13 cellular contexts compared by ENCODE assay signal in the genomic region with DNA sequence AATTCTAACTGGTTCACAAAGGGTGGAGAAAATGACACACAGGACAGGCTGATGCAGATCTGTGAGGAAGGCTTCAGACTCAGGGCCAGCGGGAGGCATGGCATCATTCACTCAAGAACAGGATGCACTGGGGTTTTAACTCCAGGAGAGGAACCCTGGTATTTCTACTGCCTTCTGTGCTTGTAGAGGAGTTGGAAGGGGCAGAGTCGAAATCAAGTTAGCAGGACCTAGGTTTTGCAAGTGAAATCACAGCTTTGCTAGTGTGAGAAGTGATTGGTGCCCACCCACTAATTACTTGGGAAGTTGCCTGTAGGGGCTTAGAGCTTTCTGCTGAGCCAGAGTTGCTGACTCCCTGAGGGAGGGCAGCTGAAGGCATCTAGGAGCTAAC.
DNase-seq lines count a peak whose midpoint lies in the region; ATAC-seq and TF ChIP-seq lines count a peak whose summit lies in the region.
"Had no signal": no experiment of that assay in that cellular context is flagged by ENCODE, and none has a peak within 500 bp of the region (broad histone marks: within the 10 kb centered on the region; RNA-seq: fewer than 3 reads in every experiment).

No MANE protein-coding gene starts in this region.

- no peak for TF ChIP-seq RAD21 in HCT116 (IDR thresholded peaks at IDR 0.05; ENCODE audit: low read depth)

- peaks cover 16% of the 10 kb centered on the region for H3K4me1 Mint-ChIP-seq in WTC11

- H3K9ac ChIP-seq in DND-41 (ENCODE audit: low read depth, low read length) (no peak overlapping the region), HCT116 (ENCODE audit: low read length) (no peak overlapping the region)

- H3K4me3 Mint-ChIP-seq in WTC11: no peak overlapping the region

- H3K27ac ChIP-seq in DND-41 (ENCODE audit: low read length) (no peak overlapping the region), HCT116 (ENCODE audit: low read depth, low read length) (no peak overlapping the region)
- H3K27ac ChIP-seq: heart right ventricle, thyroid gland had no signal

- H3K9me3 Mint-ChIP-seq in WTC11: no peaks in the 10 kb centered on the region

- POLR2A ChIA-PET in HCT116 (lab: Charles Lee) (no interaction called here), WTC11 (lab: Charles Lee) (no interaction called here)

- H3K4me3 ChIP-seq in DND-41 (ENCODE audit: low read depth in 1 of 2, low read length in 2 of 2): no peak overlapping the region
- no peak overlapping the region for H3K4me3 ChIP-seq in HCT116 (replicated peaks in 1 of 2; ENCODE audit: low read depth in 1 of 2, low read length in 2 of 2)
- H3K4me3 ChIP-seq: heart right ventricle, thyroid gland had no signal

- DNase-seq in DND-41: no peak
- no peak for DNase-seq in HCT116 (ENCODE audit: low read depth, low spot score)
- no peak for DNase-seq in WTC11 (ENCODE audit: low spot score)
- peak; percentile 35 for DNase-seq in iris pigment epithelial cell (ENCODE audit: low read depth)
- no peak for DNase-seq in sciatic nerve (ENCODE audit: low spot score)
- DNase-seq in NCI-H1417 (lab: John Stamatoyannopoulos, UW): no peak
- DNase-seq in activated CD8-positive, alpha-beta memory T cell treated with anti-CD3 and anti-CD28 coated beads, Interleukin-2, amount 50 U/mL, for 4 hours: no peak
- DNase-seq: activated CD4-positive, alpha-beta T cell treated with anti-CD3 and anti-CD28 coated beads for 4 hours; activated naive CD4-positive, alpha-beta T cell treated with anti-CD3 and anti-CD28 coated beads, Interleukin-2, amount 50 U/mL, for 16 hours; heart right ventricle; NCI-H226; thyroid gland had no signal

- intact Hi-C loops in HCT116 (cut with micrococcal nuclease): no loop called here
- intact Hi-C loops in sciatic nerve (cut with DNase I): no loop called here

- no peak overlapping the region for H3K27ac Mint-ChIP-seq in WTC11

- CTCF ChIA-PET in HCT116 (lab: Charles Lee): interaction anchor here (1.1 kb wide), 1 partner anchor 114 kb away, joined by 4 read pairs; no protein-coding TSS in a partner anchor
- CTCF ChIA-PET in WTC11 (lab: Charles Lee): interaction anchor here (1.4 to 1.5 kb wide), 2 partner anchors 9 to 30 kb away, joined by 3 to 7 read pairs; no protein-coding TSS in a partner anchor

- H3K9me3 ChIP-seq in DND-41 (ENCODE audit: insufficient read depth, low read length, severe bottlenecking) (no peaks in the 10 kb centered on the region), HCT116 (ENCODE audit: control insufficient read depth in 1 of 2, insufficient read depth in 1 of 2, low read depth in 1 of 2, low read length in 2 of 2) (no peaks in the 10 kb centered on the region)
- H3K9me3 ChIP-seq: heart right ventricle, thyroid gland had no signal

- TF ChIP-seq CTCF in DND-41 (IDR thresholded peaks at IDR 0.05; ENCODE audit: borderline replicate concordance, extremely low read depth, low read length, poor library complexity, severe bottlenecking) (no peak), HCT116 (IDR thresholded peaks at IDR 0.05 in 2 of 3, conservative IDR thresholded peaks at IDR 0.05 in 1 of 3; ENCODE audit: borderline replicate concordance in 1 of 3, insufficient read depth in 1 of 3, low read depth in 2 of 3, low read length in 2 of 3) (no peak), WTC11 (IDR thresholded peaks at IDR 0.05) (no peak)

- RAD21 ChIA-PET in HCT116 (lab: Charles Lee; ENCODE audit: low non-redundant PET in 1 of 2, low total read pairs in 2 of 2, uncharacterized antibody in 2 of 2, unreplicated experiment in 2 of 2): no interaction called here

- no peak overlapping the region for H2AFZ ChIP-seq in DND-41 (ENCODE audit: low read depth, low read length)
- H2AFZ ChIP-seq in HCT116 (ENCODE audit: low read depth, low read length, poor library complexity, severe bottlenecking): no peak overlapping the region

- H4K20me1 ChIP-seq in DND-41 (ENCODE audit: insufficient read depth, low read length): no peaks in the 10 kb centered on the region
- H4K20me1 ChIP-seq in HCT116 (ENCODE audit: insufficient read depth): no peaks in the 10 kb centered on the region

- no peaks in the 10 kb centered on the region for H3K27me3 Mint-ChIP-seq in WTC11 (ENCODE audit: low read depth)

- H3K4me1 ChIP-seq in DND-41 (ENCODE audit: insufficient read depth, low read length) (peaks cover 16% of the 10 kb centered on the region), HCT116 (ENCODE audit: control insufficient read depth in 1 of 2, insufficient read depth in 2 of 2, low read length in 2 of 2) (no peaks in the 10 kb centered on the region)
- H3K4me1 ChIP-seq: heart right ventricle, thyroid gland had no signal

- H3K27me3 ChIP-seq in DND-41 (ENCODE audit: insufficient read depth, low read length, poor library complexity): no peaks in the 10 kb centered on the region
- H3K27me3 ChIP-seq in HCT116 (ENCODE audit: insufficient read depth, low read length): no peaks in the 10 kb centered on the region
- H3K27me3 ChIP-seq: thyroid gland had no signal

- H3K4me2 ChIP-seq in DND-41 (ENCODE audit: insufficient read depth, low read length) (no peak overlapping the region), HCT116 (ENCODE audit: low read length) (no peak overlapping the region)

- BruUV-seq in HCT116 (replicated peaks; lab: Mats Ljungman, UMichigan): no TSS peak

- no peak for TF ChIP-seq POLR2A in HCT116 (IDR thresholded peaks at IDR 0.05; ENCODE audit: borderline replicate concordance, extremely low read depth, insufficient read depth, insufficient read length)

- H3K79me2 ChIP-seq in DND-41 (ENCODE audit: insufficient read depth, low read length): no peaks in the 10 kb centered on the region
- no peaks in the 10 kb centered on the region for H3K79me2 ChIP-seq in HCT116 (ENCODE audit: insufficient read depth, low read length)

- H3K9me2 ChIP-seq in HCT116 (ENCODE audit: insufficient read depth): no peaks in the 10 kb centered on the region

- peak; percentile 62 for ATAC-seq in DND-41 (ENCODE audit: insufficient read depth, low read depth)
- ATAC-seq in HCT116: peak; percentile 44; the same call in 1 of the 2 replicates
- peak; percentile 84 for ATAC-seq in WTC11
- ATAC-seq in HG02970 (IDR thresholded peaks at IDR 0.05; ENCODE audit: low FRiP score, unreplicated experiment): no peak
- ATAC-seq in sciatic nerve: no peak
- ATAC-seq: heart right ventricle had no signal

- H3K36me3 Mint-ChIP-seq in WTC11: no peaks in the 10 kb centered on the region

- H3K36me3 ChIP-seq in DND-41 (ENCODE audit: insufficient read depth, low read length) (no peaks in the 10 kb centered on the region), HCT116 (ENCODE audit: control insufficient read depth in 1 of 2, insufficient read depth in 2 of 2, low read length in 2 of 2) (no peaks in the 10 kb centered on the region)
- H3K36me3 ChIP-seq: heart right ventricle, thyroid gland had no signal

TF ChIP-seq in HCT116, 20 proteins besides CTCF, POLR2A, EP300 and RAD21 (continues in another document):
- TF ChIP-seq CEBPB (IDR thresholded peaks at IDR 0.05; ENCODE audit: low read depth): no peak
- no peak for TF ChIP-seq EZH2 (IDR thresholded peaks at IDR 0.05)
- no peak for TF ChIP-seq TCF7L2 (IDR thresholded peaks at IDR 0.05; ENCODE audit: borderline replicate concordance, extremely low read depth, insufficient read depth, insufficient read length)

TF ChIP-seq in WTC11, 78 proteins besides CTCF, POLR2A, EP300 and RAD21 (continues in another document):
- TF ChIP-seq, protein P1, sequence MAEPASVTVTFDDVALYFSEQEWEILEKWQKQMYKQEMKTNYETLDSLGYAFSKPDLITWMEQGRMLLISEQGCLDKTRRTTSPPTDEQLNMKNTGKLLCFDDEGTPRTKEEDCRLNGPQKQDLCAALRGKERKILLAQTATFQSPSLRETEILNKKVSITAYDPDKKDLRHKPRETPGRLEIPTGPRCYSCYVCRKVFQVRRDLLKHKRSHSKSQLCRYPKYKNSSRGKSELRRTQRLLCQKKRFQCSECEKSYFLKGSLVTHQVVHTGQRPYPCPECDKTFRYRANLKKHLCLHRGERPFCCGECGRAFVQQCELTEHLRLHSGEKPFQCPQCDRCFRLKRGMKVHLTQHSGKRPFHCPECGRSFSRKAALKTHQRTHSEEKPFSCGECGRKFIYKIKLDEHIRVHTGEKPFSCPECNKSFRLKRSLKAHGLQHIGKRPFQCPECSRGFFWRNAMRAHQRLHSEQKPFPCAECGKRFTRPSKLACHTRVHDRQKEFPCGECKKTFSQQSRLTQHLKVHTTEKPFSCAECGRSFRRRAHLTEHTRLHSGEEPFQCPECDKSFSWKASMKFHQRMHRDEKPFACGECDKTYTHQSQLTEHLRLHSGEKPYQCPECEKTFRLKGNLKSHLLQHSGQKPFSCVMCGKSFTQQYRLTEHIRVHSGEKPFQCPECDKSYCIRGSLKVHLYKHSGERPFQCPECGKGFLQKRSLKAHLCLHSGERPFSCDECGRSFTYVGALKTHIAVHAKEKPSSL (CRISPR knock-in tag; conservative IDR thresholded peaks at IDR 0.05): no peak
- no peak for TF ChIP-seq JAZF1 (CRISPR knock-in tag; IDR thresholded peaks at IDR 0.05)
- TF ChIP-seq MXD4 (CRISPR knock-in tag; IDR thresholded peaks at IDR 0.05; ENCODE audit: borderline replicate concordance): no peak
- no peak for TF ChIP-seq GRHL2 (CRISPR knock-in tag; IDR thresholded peaks at IDR 0.05; ENCODE audit: insufficient replicate concordance, severe bottlenecking)
- TF ChIP-seq, protein P2, sequence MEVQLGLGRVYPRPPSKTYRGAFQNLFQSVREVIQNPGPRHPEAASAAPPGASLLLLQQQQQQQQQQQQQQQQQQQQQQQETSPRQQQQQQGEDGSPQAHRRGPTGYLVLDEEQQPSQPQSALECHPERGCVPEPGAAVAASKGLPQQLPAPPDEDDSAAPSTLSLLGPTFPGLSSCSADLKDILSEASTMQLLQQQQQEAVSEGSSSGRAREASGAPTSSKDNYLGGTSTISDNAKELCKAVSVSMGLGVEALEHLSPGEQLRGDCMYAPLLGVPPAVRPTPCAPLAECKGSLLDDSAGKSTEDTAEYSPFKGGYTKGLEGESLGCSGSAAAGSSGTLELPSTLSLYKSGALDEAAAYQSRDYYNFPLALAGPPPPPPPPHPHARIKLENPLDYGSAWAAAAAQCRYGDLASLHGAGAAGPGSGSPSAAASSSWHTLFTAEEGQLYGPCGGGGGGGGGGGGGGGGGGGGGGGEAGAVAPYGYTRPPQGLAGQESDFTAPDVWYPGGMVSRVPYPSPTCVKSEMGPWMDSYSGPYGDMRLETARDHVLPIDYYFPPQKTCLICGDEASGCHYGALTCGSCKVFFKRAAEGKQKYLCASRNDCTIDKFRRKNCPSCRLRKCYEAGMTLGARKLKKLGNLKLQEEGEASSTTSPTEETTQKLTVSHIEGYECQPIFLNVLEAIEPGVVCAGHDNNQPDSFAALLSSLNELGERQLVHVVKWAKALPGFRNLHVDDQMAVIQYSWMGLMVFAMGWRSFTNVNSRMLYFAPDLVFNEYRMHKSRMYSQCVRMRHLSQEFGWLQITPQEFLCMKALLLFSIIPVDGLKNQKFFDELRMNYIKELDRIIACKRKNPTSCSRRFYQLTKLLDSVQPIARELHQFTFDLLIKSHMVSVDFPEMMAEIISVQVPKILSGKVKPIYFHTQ (CRISPR knock-in tag; IDR thresholded peaks at IDR 0.05): no peak
- no peak for TF ChIP-seq ETV6 (CRISPR knock-in tag; IDR thresholded peaks at IDR 0.05)
- no peak for TF ChIP-seq ZNF423 (CRISPR knock-in tag; IDR thresholded peaks at IDR 0.05)
- TF ChIP-seq MYBL2 (CRISPR knock-in tag; IDR thresholded peaks at IDR 0.05): no peak

Comparison
In these comparisons a context has a peak if more than half of its experiments do, and no peak if none do; other contexts are left out.
1. ATAC-seq: peak in DND-41 (single experiment), HCT116 (single experiment) and WTC11 (single experiment); none in HG02970 (single experiment) and sciatic nerve (single experiment).